7 cellular contexts compared by ENCODE assay signal in the genomic region with DNA sequence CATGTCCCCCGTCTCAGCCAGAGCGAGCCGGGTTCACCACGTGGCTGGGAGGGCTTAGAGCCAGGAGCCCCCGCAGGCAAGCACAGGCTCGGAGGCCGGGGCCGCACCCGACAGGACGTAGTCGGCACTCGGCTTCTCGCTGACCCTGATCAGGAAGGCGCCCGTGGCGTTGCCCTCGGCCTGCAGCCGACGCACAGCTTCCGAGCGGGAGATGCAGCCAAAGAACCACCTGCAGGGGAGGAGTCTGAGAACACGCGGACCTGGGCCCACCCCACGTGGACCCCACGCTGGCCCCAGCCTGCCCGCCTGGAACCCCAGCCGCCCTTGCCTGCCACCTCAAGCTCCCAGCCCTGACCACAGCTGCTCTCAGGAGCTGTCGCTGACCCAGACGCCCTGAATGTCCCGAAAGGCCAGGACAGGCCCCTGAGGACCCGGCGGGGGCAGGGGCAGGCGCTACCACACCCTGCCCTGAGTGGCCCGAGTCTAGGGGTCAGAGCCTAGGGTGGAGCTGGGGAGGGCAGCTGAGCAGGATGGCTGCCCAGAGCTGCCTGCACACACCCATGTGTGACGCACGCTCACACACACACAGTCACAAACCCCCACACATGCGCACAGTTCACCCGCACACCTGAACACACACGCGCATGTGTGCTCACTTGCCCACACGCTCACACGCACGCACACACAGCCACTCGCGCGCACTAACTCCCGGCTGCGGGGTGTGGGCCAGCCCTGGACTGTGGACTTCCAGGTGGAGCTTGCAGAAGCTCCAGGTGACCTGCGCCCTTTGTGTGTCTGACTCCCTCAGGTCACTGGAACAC. TPM values are rescaled to one million over a fixed set of nuclear protein-coding genes. Genes with fewer than 3 reads are reported as not detected.
DNase-seq lines count a peak whose midpoint lies in the region; ATAC-seq, FAIRE-seq and TF ChIP-seq lines count a peak whose summit lies in the region.
"Had no signal": no experiment of that assay in that cellular context is flagged by ENCODE, and none has a peak within 500 bp of the region (broad histone marks: within the 10 kb centered on the region; RNA-seq: fewer than 3 reads in every experiment).

No MANE protein-coding gene starts in this region.

- no peaks in the 10 kb centered on the region for H3K36me3 Mint-ChIP-seq in nephron progenitor cell (ENCODE audit: low read depth)

- H3K4me3 ChIP-seq in IMR-90 (ENCODE audit: insufficient read depth, low read depth, low read length): no peak overlapping the region
- H3K4me3 ChIP-seq in GM12878: no peak overlapping the region

- H3K4me2 ChIP-seq in IMR-90 (ENCODE audit: low read depth, low read length) (no peak overlapping the region), GM12878 (ENCODE audit: control insufficient read depth, insufficient read depth) (no peak overlapping the region)
- H3K4me2 ChIP-seq: KMS-11 had no signal

- no peak overlapping the region for H3K23ac ChIP-seq in IMR-90 (ENCODE audit: low read depth, low read length)

- no peak overlapping the region for H3K4me3 Mint-ChIP-seq in nephron progenitor cell

- SMC1A ChIA-PET in GM12878 (lab: Charles Lee; ENCODE audit: uncharacterized antibody, unreplicated experiment): interaction anchor here (0.6 kb wide), 1 partner anchor 8 kb away, joined by 3 read pairs; no protein-coding TSS in a partner anchor

- no peaks in the 10 kb centered on the region for H3K9me3 Mint-ChIP-seq in nephron progenitor cell

- no peak overlapping the region for H4K91ac ChIP-seq in IMR-90 (ENCODE audit: insufficient read depth, low read depth, low read length)

- H3K9me3 ChIP-seq in IMR-90 (ENCODE audit: control insufficient read depth, insufficient read depth, low read length): no peaks in the 10 kb centered on the region
- H3K9me3 ChIP-seq in GM12878 (replicated peaks; ENCODE audit: control insufficient read depth, insufficient read depth, low read length): no peaks in the 10 kb centered on the region

- no peak overlapping the region for H2BK5ac ChIP-seq in IMR-90 (ENCODE audit: low read depth, low read length, poor library complexity, severe bottlenecking)

- H3K4me1 ChIP-seq in IMR-90 (ENCODE audit: control insufficient read depth, insufficient read depth, low read length): no peaks in the 10 kb centered on the region; the same call in 1 of the 2 replicates
- peaks cover 14% of the 10 kb centered on the region for H3K4me1 ChIP-seq in GM12878 (ENCODE audit: control insufficient read depth, insufficient read depth, low read length)

- no peak overlapping the region for H4K5ac ChIP-seq in IMR-90 (ENCODE audit: low read depth, low read length)

- H2AK5ac ChIP-seq in IMR-90 (ENCODE audit: low read depth, low read length): no peak overlapping the region

- no peak overlapping the region for H4K8ac ChIP-seq in IMR-90 (ENCODE audit: low read depth in 2 of 2, low read length in 2 of 2)

- TF ChIP-seq RAD21 in IMR-90 (IDR thresholded peaks at IDR 0.05; ENCODE audit: low read length) (no peak), GM12878 (IDR thresholded peaks at IDR 0.05; ENCODE audit: insufficient read depth, low read depth, low read length) (no peak)

- no peak overlapping the region for H3K27ac Mint-ChIP-seq in nephron progenitor cell

- peaks cover 13% of the 10 kb centered on the region for H3K4me1 Mint-ChIP-seq in nephron progenitor cell

- POLR2A ChIA-PET in IMR-90 (lab: Charles Lee; ENCODE audit: unreplicated experiment): no interaction called here
- POLR2A ChIA-PET in GM12878 (lab: Charles Lee): no interaction called here

- H2AFZ ChIP-seq in IMR-90 (replicated peaks; ENCODE audit: low read length, poor library complexity): no peak overlapping the region
- no peak overlapping the region for H2AFZ ChIP-seq in GM12878 (ENCODE audit: control insufficient read depth, low read depth, low read length)

- no peaks in the 10 kb centered on the region for H3K79me2 ChIP-seq in GM12878 (ENCODE audit: control insufficient read depth, insufficient read depth, low read length)

- intact Hi-C loops in IMR-90 (cut with micrococcal nuclease) (loop anchor here (5.0 to 10.0 kb wide), 3 partner anchors 120 to 522 kb away; partner anchors contain the start of genes RTEL1, STMN3 and UCKL1), GM12878 (cut with micrococcal nuclease; ENCODE audit: unreplicated experiment) (loop anchor here (5.0 kb wide), 4 partner anchors 92 to 587 kb away; partner anchors contain the start of gene GMEB2)

- WGBS in IMR-90 (ENCODE audit: extremely low coverage in 2 of 2, insufficient read length in 1 of 2), 2 experiments: 58% methylated on average over 20 of the region's 49 CpGs; no CpG with 5 or more reads in 1 of the 2 experiments
- 60% methylated on average over 39 of the region's 49 CpGs for WGBS in GM12878 (ENCODE audit: insufficient coverage, insufficient replicate concordance, low lambda C conversion rate, missing lambda C conversion rate)

- BruUV-seq in IMR-90 (replicated peaks; lab: Mats Ljungman, UMichigan): no TSS peak
- BruUV-seq in GM12878 (replicated peaks; lab: Mats Ljungman, UMichigan): no TSS peak

- H3K9me1 ChIP-seq in IMR-90 (ENCODE audit: insufficient read depth, low read length): no peaks in the 10 kb centered on the region

- TF ChIP-seq CTCF in IMR-90 (conservative IDR thresholded peaks at IDR 0.05; ENCODE audit: low read depth, low read length): no peak
- TF ChIP-seq CTCF in GM12878 (IDR thresholded peaks at IDR 0.05 in 2 of 3, conservative IDR thresholded peaks at IDR 0.05 in 1 of 3; ENCODE audit: control insufficient read depth in 2 of 3, extremely low read depth in 1 of 3, insufficient read depth in 1 of 3, low read depth in 3 of 3, low read length in 3 of 3): no peak
- TF ChIP-seq CTCF in nephron progenitor cell (IDR thresholded peaks at IDR 0.05): no peak
- no peak for TF ChIP-seq CTCF in GM10266 (IDR thresholded peaks at IDR 0.05; ENCODE audit: control insufficient read depth, insufficient read depth, low read depth, missing control alignments)

- CTCF ChIA-PET in IMR-90 (lab: Yijun Ruan, JAX): no interaction called here
- CTCF ChIA-PET in GM12878 (lab: Yijun Ruan, JAX): interaction anchor here (0.8 kb wide), 1 partner anchor 38 kb away, joined by 3 read pairs; no protein-coding TSS in a partner anchor

- in situ Hi-C loops in IMR-90 (cut with MboI; ENCODE audit: low sequenced_read_pairs): loop anchor here (10.0 kb wide), 2 partner anchors 330 to 440 kb away; partner anchors contain the start of genes ABHD16B, SAMD10 and TPD52L2
- in situ Hi-C loops in GM12878 (cut with MboI): no loop called here

- H4K20me1 ChIP-seq in IMR-90 (ENCODE audit: insufficient read depth, low read length) (no peaks in the 10 kb centered on the region), GM12878 (ENCODE audit: control insufficient read depth, insufficient read depth) (no peaks in the 10 kb centered on the region)

- no peak overlapping the region for H3K56ac ChIP-seq in IMR-90 (ENCODE audit: extremely low read depth, insufficient read depth, low read length)

- FAIRE-seq in GM12878 (lab: Jason Lieb, UNC): no peak

- H3K27ac ChIP-seq in IMR-90 (ENCODE audit: insufficient read depth, low read length) (no peak overlapping the region), GM12878 (ENCODE audit: control insufficient read depth, insufficient read depth) (no peak overlapping the region)
- H3K27ac ChIP-seq: KMS-11 had no signal

- H3K4ac ChIP-seq in IMR-90 (ENCODE audit: low read depth, low read length): no peak overlapping the region

- H3K14ac ChIP-seq in IMR-90 (replicated peaks; ENCODE audit: low read depth, low read length): no peak overlapping the region

- TF ChIP-seq POLR2A in IMR-90 (IDR thresholded peaks at IDR 0.05; ENCODE audit: low read depth, low read length): no peak
- no peak for TF ChIP-seq POLR2A in GM12878 (IDR thresholded peaks at IDR 0.05; ENCODE audit: low read depth, low read length)

- H2AK9ac ChIP-seq in IMR-90 (replicated peaks; ENCODE audit: low read depth, low read length, poor library complexity): peak overlapping the region; percentile 16

- peaks cover 4% of the 10 kb centered on the region; the same call in 1 of the 2 replicates for H3K27me3 ChIP-seq in IMR-90 (ENCODE audit: control insufficient read depth, insufficient read depth, low read length)
- no peaks in the 10 kb centered on the region for H3K27me3 ChIP-seq in GM12878 (replicated peaks in 1 of 2; ENCODE audit: control insufficient read depth in 2 of 2, insufficient read depth in 2 of 2, low read length in 1 of 2)

- H3K27me3 Mint-ChIP-seq in nephron progenitor cell (ENCODE audit: low read depth, poor library complexity): no peaks in the 10 kb centered on the region

- H2BK20ac ChIP-seq in IMR-90 (ENCODE audit: low read depth, low read length): no peak overlapping the region

- H3K36me3 ChIP-seq in IMR-90 (ENCODE audit: control insufficient read depth, insufficient read depth, low read length) (no peaks in the 10 kb centered on the region), GM12878 (ENCODE audit: control insufficient read depth in 2 of 2, insufficient read depth in 2 of 2, low read length in 1 of 2) (no peaks in the 10 kb centered on the region)

- no peaks in the 10 kb centered on the region for H3K79me1 ChIP-seq in IMR-90 (ENCODE audit: low read depth in 1 of 2, low read length in 2 of 2)

- dilution Hi-C loops in IMR-90 (cut with HindIII; ENCODE audit: low sequenced_read_pairs, unreplicated experiment): no loop called here

- H3K9ac ChIP-seq in IMR-90 (ENCODE audit: low read depth, low read length) (no peak overlapping the region), GM12878 (ENCODE audit: control insufficient read depth, insufficient read depth, low read length) (no peak overlapping the region)
- H3K9ac ChIP-seq: KMS-11 had no signal

- no peak overlapping the region for H3K18ac ChIP-seq in IMR-90 (ENCODE audit: low read depth, low read length)

- DNase-seq in IMR-90 (no peak), GM12878 (ENCODE audit: low read depth, low spot score) (no peak), nephron progenitor cell (peak; percentile 15), GM10266 (ENCODE audit: extremely low spot score) (no peak)

- no peak overlapping the region for H2BK15ac ChIP-seq in IMR-90 (ENCODE audit: low read depth, low read length)

- TF ChIP-seq EP300 in GM12878 (IDR thresholded peaks at IDR 0.05; ENCODE audit: borderline replicate concordance in 1 of 2, control insufficient read depth in 1 of 2, low read depth in 2 of 2, low read length in 2 of 2): no peak

- RAD21 ChIA-PET in GM12878 (lab: Charles Lee; ENCODE audit: unreplicated experiment): no interaction called here

- ATAC-seq in IMR-90 (ENCODE audit: low read depth) (no peak), GM12878 (no peak), HG02973 (IDR thresholded peaks at IDR 0.05; ENCODE audit: unreplicated experiment) (no peak)

- H2BK120ac ChIP-seq in IMR-90 (ENCODE audit: low read depth, low read length): no peak overlapping the region

RNA-seq across cellular contexts. Expression of gene PTK6, which starts 2.1 kb away (rescaled TPM):
- total RNA-seq in IMR-90 (2012; rRNA removed): not detected in 2 replicates
- 0.07 TPM in 1 of 2 replicates, not detected in the other for polyA plus RNA-seq in IMR-90 (2012; rRNA removed)
- polyA plus RNA-seq in IMR-90 (2012; cell fraction: cytosol; rRNA removed): 0.03 and 0.04 TPM in 2 replicates
- polyA plus RNA-seq in IMR-90 (2012; cell fraction: nucleus; rRNA removed; ENCODE audit: low replicate concordance): 0.19 and 0.28 TPM in 2 replicates
- total RNA-seq in GM12878 (2013; cell fraction: nucleolus; rRNA removed): 0.23 and 0.39 TPM in 2 replicates
- not detected in 2 replicates for total RNA-seq in GM12878 (2014; rRNA removed)
- 0.09 TPM in 1 of 2 replicates, not detected in the other for total RNA-seq in GM12878 (2014; rRNA removed; fragmentation: Illumina TruSeq; extraction: Trizol)
- total RNA-seq in GM12878 (2021): 0.21 and 0.24 TPM in 2 replicates
- 0.22 TPM for polyA plus RNA-seq in GM12878 (2011; ENCODE audit: low read depth)
- polyA plus RNA-seq in GM12878 (2011; rRNA removed): 0.20 and 0.32 TPM in 2 replicates
- 0.34 and 0.37 TPM in 2 replicates for polyA plus RNA-seq in GM12878 (2011; cell fraction: cytosol; rRNA removed)
- polyA plus RNA-seq in GM12878 (2011; cell fraction: nucleus; rRNA removed): 0.86 and 1.2 TPM in 2 replicates
- polyA plus RNA-seq in GM12878 (2012): 0.32 and 0.45 TPM in 2 replicates
- 0.04 TPM in 1 of 2 replicates, not detected in the other for polyA plus RNA-seq in GM12878 (2014; fragmentation: Illumina TruSeq; extraction: Trizol)
- under 1 TPM in 1 of 2 experiments, not detected in 1; 0.02 TPM for polyA plus RNA-seq in GM12878 (2014; fragmentation: Nextera tagmentation; extraction: Ambion mirVana)
- polyA plus RNA-seq in GM12878 (2014; rRNA removed): 0.14 and 0.28 TPM in 2 replicates
- under 1 TPM in 1 of 2 experiments, not detected in 1; 0.08 TPM for polyA plus RNA-seq in GM12878 (2016; fragmentation: Nextera tagmentation; extraction: Ambion mirVana)
- 0.22 and 0.36 TPM in 2 replicates for polyA minus RNA-seq in GM12878 (2011; rRNA and poly(A)+ RNA removed)
- polyA minus RNA-seq in GM12878 (2011; cell fraction: cytosol; rRNA and poly(A)+ RNA removed): 0.52 TPM in 1 of 2 replicates, not detected in the other
- polyA minus RNA-seq in GM12878 (2011; cell fraction: nucleus; rRNA and poly(A)+ RNA removed): 0.19 and 0.24 TPM in 2 replicates

RNA-seq across cellular contexts. Expression of gene SRMS, which starts 12.5 kb away (rescaled TPM):
- total RNA-seq in IMR-90 (2012; rRNA removed): not detected in 2 replicates
- polyA plus RNA-seq in IMR-90 (2012; rRNA removed): not detected in 2 replicates
- not detected in 2 replicates for polyA plus RNA-seq in IMR-90 (2012; cell fraction: cytosol; rRNA removed)
- not detected in 2 replicates for polyA plus RNA-seq in IMR-90 (2012; cell fraction: nucleus; rRNA removed; ENCODE audit: low replicate concordance)
- total RNA-seq in GM12878 (2013; cell fraction: nucleolus; rRNA removed): not detected in 2 replicates
- not detected in 2 replicates for total RNA-seq in GM12878 (2014; rRNA removed)
- total RNA-seq in GM12878 (2014; rRNA removed; fragmentation: Illumina TruSeq; extraction: Trizol): not detected in 2 replicates
- total RNA-seq in GM12878 (2021): not detected in 2 replicates
- not detected for polyA plus RNA-seq in GM12878 (2011; ENCODE audit: low read depth)
- 0.07 TPM in 1 of 2 replicates, not detected in the other for polyA plus RNA-seq in GM12878 (2011; rRNA removed)
- polyA plus RNA-seq in GM12878 (2011; cell fraction: cytosol; rRNA removed): 0.07 and 0.15 TPM in 2 replicates
- 0.31 and 0.34 TPM in 2 replicates for polyA plus RNA-seq in GM12878 (2011; cell fraction: nucleus; rRNA removed)
- polyA plus RNA-seq in GM12878 (2012): not detected in 2 replicates
- polyA plus RNA-seq in GM12878 (2014; fragmentation: Illumina TruSeq; extraction: Trizol): not detected in 2 replicates
- not detected for polyA plus RNA-seq in GM12878 (2014; fragmentation: Nextera tagmentation; extraction: Ambion mirVana)
- polyA plus RNA-seq in GM12878 (2014; rRNA removed): 0.14 TPM in 1 of 2 replicates, not detected in the other
- not detected for polyA plus RNA-seq in GM12878 (2016; fragmentation: Nextera tagmentation; extraction: Ambion mirVana)
- polyA minus RNA-seq in GM12878 (2011; rRNA and poly(A)+ RNA removed): not detected in 2 replicates
- polyA minus RNA-seq in GM12878 (2011; cell fraction: cytosol; rRNA and poly(A)+ RNA removed): not detected in 2 replicates
- not detected in 2 replicates for polyA minus RNA-seq in GM12878 (2011; cell fraction: nucleus; rRNA and poly(A)+ RNA removed)
- total RNA-seq: NCI-H460 had no signal

RNA-seq across cellular contexts. Expression of gene PPDPF, which starts 14.5 kb away (rescaled TPM):
- total RNA-seq in IMR-90 (2012; rRNA removed) (12.9 and 17.2 TPM in 2 replicates), GM12878 (2014; rRNA removed) (36.8 and 47.6 TPM in 2 replicates), GM12878 (2014; rRNA removed; fragmentation: Illumina TruSeq; extraction: Trizol) (3.2 and 5.1 TPM in 2 replicates), GM12878 (2021) (154 TPM in 2 replicates)
- polyA plus RNA-seq in IMR-90 (2012; rRNA removed) (171 and 200 TPM in 2 replicates), GM12878 (2011; rRNA removed) (0.72 and 1.5 TPM in 2 replicates), GM12878 (2014; fragmentation: Illumina TruSeq; extraction: Trizol) (5.2 TPM in 1 of 2 replicates, not detected in the other), GM12878 (2014; fragmentation: Nextera tagmentation; extraction: Ambion mirVana) (1 to 10 TPM in 1 of 2 experiments, under 1 TPM in 1; 0.32 to 2.8 TPM), GM12878 (2014; rRNA removed) (77.6 and 87.7 TPM in 2 replicates), GM12878 (2016; fragmentation: Nextera tagmentation; extraction: Ambion mirVana) (10 to 100 TPM; 40.3 to 42.9 TPM)
- polyA plus RNA-seq in IMR-90 (2012; cell fraction: cytosol; rRNA removed): 100 and 301 TPM in 2 replicates
- 38.4 and 113 TPM in 2 replicates for polyA plus RNA-seq in IMR-90 (2012; cell fraction: nucleus; rRNA removed; ENCODE audit: low replicate concordance)
- 19.4 and 22.6 TPM in 2 replicates for total RNA-seq in GM12878 (2013; cell fraction: nucleolus; rRNA removed)
- polyA plus RNA-seq in GM12878 (2011; ENCODE audit: low read depth): 9.0 TPM
- polyA plus RNA-seq in GM12878 (2011; cell fraction: cytosol; rRNA removed): 6.2 and 8.5 TPM in 2 replicates
- 12.2 and 16.6 TPM in 2 replicates for polyA plus RNA-seq in GM12878 (2011; cell fraction: nucleus; rRNA removed)
- 103 and 151 TPM in 2 replicates for polyA plus RNA-seq in GM12878 (2012)
- polyA minus RNA-seq in GM12878 (2011; rRNA and poly(A)+ RNA removed): 0.95 and 4.6 TPM in 2 replicates
- polyA minus RNA-seq in GM12878 (2011; cell fraction: cytosol; rRNA and poly(A)+ RNA removed): 33.7 and 62.3 TPM in 2 replicates
- polyA minus RNA-seq in GM12878 (2011; cell fraction: nucleus; rRNA and poly(A)+ RNA removed): 11.4 and 14.4 TPM in 2 replicates

RNA-seq across cellular contexts. Expression of gene FNDC11, which starts 18.9 kb away (rescaled TPM):
- total RNA-seq in IMR-90 (2012; rRNA removed) (0.28 and 0.36 TPM in 2 replicates), GM12878 (2014; rRNA removed) (0.40 and 0.54 TPM in 2 replicates), GM12878 (2014; rRNA removed; fragmentation: Illumina TruSeq; extraction: Trizol) (0.09 TPM in 1 of 2 replicates, not detected in the other), GM12878 (2021) (0.72 and 0.77 TPM in 2 replicates)
- polyA plus RNA-seq in IMR-90 (2012; rRNA removed) (1.0 and 1.6 TPM in 2 replicates), GM12878 (2011; rRNA removed) (0.26 and 0.31 TPM in 2 replicates), GM12878 (2014; fragmentation: Illumina TruSeq; extraction: Trizol) (0.09 TPM in 1 of 2 replicates, not detected in the other), GM12878 (2014; fragmentation: Nextera tagmentation; extraction: Ambion mirVana) (not detected), GM12878 (2014; rRNA removed) (0.37 and 1.0 TPM in 2 replicates), GM12878 (2016; fragmentation: Nextera tagmentation; extraction: Ambion mirVana) (under 1 TPM; 0.24 to 0.37 TPM)
- polyA plus RNA-seq in IMR-90 (2012; cell fraction: cytosol; rRNA removed): 0.57 and 1.9 TPM in 2 replicates
- polyA plus RNA-seq in IMR-90 (2012; cell fraction: nucleus; rRNA removed; ENCODE audit: low replicate concordance): 3.1 and 7.9 TPM in 2 replicates
- total RNA-seq in GM12878 (2013; cell fraction: nucleolus; rRNA removed): 0.81 and 1.9 TPM in 2 replicates
- not detected for polyA plus RNA-seq in GM12878 (2011; ENCODE audit: low read depth)
- 0.93 and 1.2 TPM in 2 replicates for polyA plus RNA-seq in GM12878 (2011; cell fraction: cytosol; rRNA removed)
- polyA plus RNA-seq in GM12878 (2011; cell fraction: nucleus; rRNA removed): 5.7 and 6.0 TPM in 2 replicates
- 0.24 and 0.52 TPM in 2 replicates for polyA plus RNA-seq in GM12878 (2012)
- 0.37 and 0.62 TPM in 2 replicates for polyA minus RNA-seq in GM12878 (2011; rRNA and poly(A)+ RNA removed)
- 0.80 TPM in 1 of 2 replicates, not detected in the other for polyA minus RNA-seq in GM12878 (2011; cell fraction: cytosol; rRNA and poly(A)+ RNA removed)
- 1.2 and 1.5 TPM in 2 replicates for polyA minus RNA-seq in GM12878 (2011; cell fraction: nucleus; rRNA and poly(A)+ RNA removed)

RNA-seq across cellular contexts. Expression of gene EEF1A2, which starts 36.2 kb away (rescaled TPM):
- 1.3 and 2.2 TPM in 2 replicates for total RNA-seq in IMR-90 (2012; rRNA removed)
- 3.2 and 4.6 TPM in 2 replicates for polyA plus RNA-seq in IMR-90 (2012; rRNA removed)
- polyA plus RNA-seq in IMR-90 (2012; cell fraction: cytosol; rRNA removed): 3.8 and 11.2 TPM in 2 replicates
- polyA plus RNA-seq in IMR-90 (2012; cell fraction: nucleus; rRNA removed; ENCODE audit: low replicate concordance): 4.7 and 11.2 TPM in 2 replicates
- not detected in 2 replicates for total RNA-seq in GM12878 (2013; cell fraction: nucleolus; rRNA removed)
- total RNA-seq in GM12878 (2014; rRNA removed): not detected in 2 replicates
- total RNA-seq in GM12878 (2014; rRNA removed; fragmentation: Illumina TruSeq; extraction: Trizol): not detected in 2 replicates
- 0.56 and 0.74 TPM in 2 replicates for total RNA-seq in GM12878 (2021)
- not detected for polyA plus RNA-seq in GM12878 (2011; ENCODE audit: low read depth)
- polyA plus RNA-seq in GM12878 (2011; rRNA removed): not detected in 2 replicates
- polyA plus RNA-seq in GM12878 (2011; cell fraction: cytosol; rRNA removed): 0.04 TPM in 1 of 2 replicates, not detected in the other
- 0.13 TPM in 1 of 2 replicates, not detected in the other for polyA plus RNA-seq in GM12878 (2011; cell fraction: nucleus; rRNA removed)
- 0.50 and 0.77 TPM in 2 replicates for polyA plus RNA-seq in GM12878 (2012)
- not detected in 2 replicates for polyA plus RNA-seq in GM12878 (2014; fragmentation: Illumina TruSeq; extraction: Trizol)
- not detected for polyA plus RNA-seq in GM12878 (2014; fragmentation: Nextera tagmentation; extraction: Ambion mirVana)
- not detected in 2 replicates for polyA plus RNA-seq in GM12878 (2014; rRNA removed)
- not detected for polyA plus RNA-seq in GM12878 (2016; fragmentation: Nextera tagmentation; extraction: Ambion mirVana)
- not detected in 2 replicates for polyA minus RNA-seq in GM12878 (2011; rRNA and poly(A)+ RNA removed)
- polyA minus RNA-seq in GM12878 (2011; cell fraction: cytosol; rRNA and poly(A)+ RNA removed): not detected in 2 replicates
- polyA minus RNA-seq in GM12878 (2011; cell fraction: nucleus; rRNA and poly(A)+ RNA removed): not detected in 2 replicates
